In the genomic region with DNA sequence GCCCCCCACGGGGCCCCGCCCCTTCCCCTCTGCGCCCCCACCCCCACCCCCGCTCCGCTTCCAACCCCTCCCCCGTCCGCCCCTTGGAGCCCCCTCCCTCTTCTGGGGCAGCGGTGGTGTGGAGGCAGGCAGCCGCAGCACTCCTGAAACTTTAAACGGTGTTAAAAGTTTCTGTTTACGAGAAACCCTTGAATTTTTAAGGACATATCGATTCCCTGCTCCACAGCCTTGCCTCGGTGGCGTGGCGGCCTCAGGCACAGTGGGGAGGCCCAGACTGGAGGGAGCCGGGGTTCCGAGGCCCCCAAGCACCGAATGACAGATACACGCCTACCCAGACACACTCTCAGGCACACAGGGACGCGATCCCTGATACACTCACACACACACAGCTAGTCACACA, we compare ENCODE assay signal across 1 cellular context.
TF ChIP-seq lines count a peak whose summit lies in the region.

No MANE protein-coding gene starts in this region.

TF ChIP-seq in WTC11, 78 proteins besides CTCF, POLR2A, EP300 and RAD21 (continued from another document):
- TF ChIP-seq, protein P1, sequence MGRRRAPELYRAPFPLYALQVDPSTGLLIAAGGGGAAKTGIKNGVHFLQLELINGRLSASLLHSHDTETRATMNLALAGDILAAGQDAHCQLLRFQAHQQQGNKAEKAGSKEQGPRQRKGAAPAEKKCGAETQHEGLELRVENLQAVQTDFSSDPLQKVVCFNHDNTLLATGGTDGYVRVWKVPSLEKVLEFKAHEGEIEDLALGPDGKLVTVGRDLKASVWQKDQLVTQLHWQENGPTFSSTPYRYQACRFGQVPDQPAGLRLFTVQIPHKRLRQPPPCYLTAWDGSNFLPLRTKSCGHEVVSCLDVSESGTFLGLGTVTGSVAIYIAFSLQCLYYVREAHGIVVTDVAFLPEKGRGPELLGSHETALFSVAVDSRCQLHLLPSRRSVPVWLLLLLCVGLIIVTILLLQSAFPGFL (CRISPR knock-in tag; IDR thresholded peaks at IDR 0.05; ENCODE audit: borderline replicate concordance): no peak
